Comparison of ENCODE assay signal across 16 cellular contexts in genomic region chr6:43917878-43918382, GRCh38.
DNase-seq lines count a peak whose midpoint lies in the region; ATAC-seq, FAIRE-seq and TF ChIP-seq lines count a peak whose summit lies in the region.
"Had no signal": no experiment of that assay in that cellular context is flagged by ENCODE, and none has a peak within 500 bp of the region (broad histone marks: within the 10 kb centered on the region; RNA-seq: fewer than 3 reads in every experiment).

No MANE protein-coding gene starts in this region.

- H3K9me3 ChIP-seq in A549 = no peaks in the 10 kb centered on the region
- H3K9me3 ChIP-seq in colonic mucosa = no peaks in the 10 kb centered on the region
- no peaks in the 10 kb centered on the region for H3K9me3 ChIP-seq in liver (ENCODE audit: control insufficient read depth in 4 of 4, low read length in 3 of 4)
- H3K9me3 ChIP-seq in T-helper 17 cell (ENCODE audit: control insufficient read depth, low read length, poor library complexity, severe bottlenecking) = no peaks in the 10 kb centered on the region
- H3K9me3 ChIP-seq in upper lobe of left lung = no peaks in the 10 kb centered on the region
- H3K9me3 ChIP-seq: tibial artery had no signal

- WGBS in A549 (ENCODE audit: missing lambda C conversion rate) = 55% methylated on average over 6 of the region's 6 CpGs
- WGBS in liver = 61% methylated on average over 6 of the region's 6 CpGs
- 78 to 85% methylated on average over 6 of the region's 6 CpGs for WGBS in upper lobe of left lung, 2 donors

- no peak for ATAC-seq in A549
- no peak for ATAC-seq in T-helper 17 cell
- ATAC-seq in GM18907 (IDR thresholded peaks at IDR 0.05; ENCODE audit: unreplicated experiment) = no peak
- no peak for ATAC-seq in upper lobe of left lung (ENCODE audit: low FRiP score in 2 of 2)
- ATAC-seq: naive thymus-derived CD4-positive, alpha-beta T cell had no signal

- no peak overlapping the region for H3K4me2 ChIP-seq in A549

- H3K27ac Mint-ChIP-seq in T-helper 17 cell = no peak overlapping the region
- H3K27ac Mint-ChIP-seq: naive thymus-derived CD4-positive, alpha-beta T cell had no signal

- no peak for TF ChIP-seq CTCF in A549 (IDR thresholded peaks at IDR 0.05)
- TF ChIP-seq CTCF in NB4 (IDR thresholded peaks at IDR 0.05; ENCODE audit: low read depth, low read length) = no peak
- TF ChIP-seq CTCF in colonic mucosa (IDR thresholded peaks at IDR 0.05) = no peak
- TF ChIP-seq CTCF in liver (IDR thresholded peaks at IDR 0.05; ENCODE audit: low read depth, low read length, missing input control) = no peak
- TF ChIP-seq CTCF in upper lobe of left lung (IDR thresholded peaks at IDR 0.05) = no peak

- FAIRE-seq in A549 (lab: Jason Lieb, UNC) = no peak

- POLR2A ChIA-PET in A549 (lab: Yijun Ruan, JAX) = no interaction called here

- H3K4me3 ChIP-seq in A549 = no peak overlapping the region
- no peak overlapping the region for H3K4me3 ChIP-seq in NB4 (ENCODE audit: low read depth, low read length)
- H3K4me3 ChIP-seq in colonic mucosa = no peak overlapping the region
- no peak overlapping the region for H3K4me3 ChIP-seq in liver (ENCODE audit: low read depth in 1 of 3, low read length in 3 of 3)
- no peak overlapping the region for H3K4me3 ChIP-seq in upper lobe of left lung
- H3K4me3 ChIP-seq: tibial artery had no signal

- TF ChIP-seq EP300 in A549 (IDR thresholded peaks at IDR 0.05) (no peak), upper lobe of left lung (IDR thresholded peaks at IDR 0.05) (no peak)

- H3K4me1 Mint-ChIP-seq in T-helper 17 cell = peaks cover 2% of the 10 kb centered on the region

- H3K9ac ChIP-seq in colonic mucosa (ENCODE audit: low read depth in 2 of 2, low read length in 2 of 2) (peak overlapping the region in 1 of 2 donors; percentile 16), liver (ENCODE audit: low read depth in 1 of 2, low read length in 2 of 2) (peak overlapping the region in 1 of 2 donors; percentile 8)

- H3K36me3 ChIP-seq in colonic mucosa (no peaks in the 10 kb centered on the region), liver (ENCODE audit: control insufficient read depth in 4 of 4, insufficient read depth in 3 of 4, low read depth in 1 of 4, low read length in 3 of 4) (no peaks in the 10 kb centered on the region), upper lobe of left lung (no peaks in the 10 kb centered on the region)
- H3K36me3 ChIP-seq: tibial artery had no signal

- TF ChIP-seq POLR2A in A549 (IDR thresholded peaks at IDR 0.05; ENCODE audit: low read length) (no peak), NB4 (IDR thresholded peaks at IDR 0.05; ENCODE audit: extremely low read depth, insufficient read length) (no peak), upper lobe of left lung (IDR thresholded peaks at IDR 0.05) (no peak)

- H3K4me1 ChIP-seq in A549 (peaks cover 34% of the 10 kb centered on the region), colonic mucosa (peaks cover 8% of the 10 kb centered on the region), liver (ENCODE audit: control insufficient read depth in 4 of 4, insufficient read depth in 4 of 4, low read length in 3 of 4) (peaks cover 41 to 88% (median 77%) of the 10 kb centered on the region in 4 donors), upper lobe of left lung (peaks cover 3 to 14% (median 9%) of the 10 kb centered on the region in 4 donors)
- H3K4me1 ChIP-seq: tibial artery had no signal

- intact Hi-C loops in colonic mucosa (cut with DNase I) = no loop called here

- DNase-seq in A549 (ENCODE audit: low read depth in 1 of 2, low spot score in 1 of 2) = no peak
- peak; percentile 55 for DNase-seq in NB4 (ENCODE audit: low read depth)
- DNase-seq in colonic mucosa = no peak
- DNase-seq in T-helper 17 cell = no peak
- DNase-seq in upper lobe of left lung = no peak
- DNase-seq in activated naive CD4-positive, alpha-beta T cell treated with Interleukin-2 at 50 U/mL for 16 hours = no peak
- DNase-seq: activated naive CD4-positive, alpha-beta T cell treated with anti-CD3 and anti-CD28 coated beads, Interleukin-2, amount 50 U/mL, for 16 hours; GOT3; hypothalamus; naive thymus-derived CD4-positive, alpha-beta T cell; NCI-H1436; NCI-H510A; stimulated activated CD4-positive, alpha-beta T cell treated with anti-CD3 and anti-CD28 coated beads, Interleukin-1b, Interleukin-23, amount 100 ng/mL, for 48 hours had no signal

- TF ChIP-seq RAD21 in A549 (conservative IDR thresholded peaks at IDR 0.05 in 1 of 2, IDR thresholded peaks at IDR 0.05 in 1 of 2) (no peak), liver (IDR thresholded peaks at IDR 0.05) (no peak)

- H3K36me3 Mint-ChIP-seq in T-helper 17 cell (ENCODE audit: low read depth) = no peaks in the 10 kb centered on the region
- H3K36me3 Mint-ChIP-seq: naive thymus-derived CD4-positive, alpha-beta T cell had no signal

- peaks cover 14% of the 10 kb centered on the region for H3K27me3 Mint-ChIP-seq in T-helper 17 cell

- H3K27ac ChIP-seq in A549 (peak overlapping the region; percentile 39 to 51; a peak in 2 of 6 replicates), colonic mucosa (peak overlapping the region; percentile 76), liver (ENCODE audit: low read depth in 1 of 2, low read length in 2 of 2) (peak overlapping the region; percentile 87 to 92), upper lobe of left lung (no peak overlapping the region)
- H3K27ac ChIP-seq: tibial artery had no signal

- no peak overlapping the region for H3K4me3 Mint-ChIP-seq in T-helper 17 cell
- H3K4me3 Mint-ChIP-seq: naive thymus-derived CD4-positive, alpha-beta T cell had no signal

- H3K27me3 ChIP-seq in colonic mucosa = no peaks in the 10 kb centered on the region
- H3K27me3 ChIP-seq in liver (ENCODE audit: control insufficient read depth in 4 of 4, insufficient read depth in 4 of 4, low read length in 3 of 4) = no peaks in the 10 kb centered on the region
- no peaks in the 10 kb centered on the region for H3K27me3 ChIP-seq in upper lobe of left lung
- H3K27me3 ChIP-seq: tibial artery had no signal

- CTCF ChIA-PET in A549 (lab: Yijun Ruan, JAX) = no interaction called here

TF ChIP-seq in A549, 52 proteins besides CTCF, POLR2A, EP300 and RAD21:
- TF ChIP-seq MAX (IDR thresholded peaks at IDR 0.05) = no peak
- TF ChIP-seq RFX5 (IDR thresholded peaks at IDR 0.05) = no peak
- no peak for TF ChIP-seq MYC (IDR thresholded peaks at IDR 0.05; ENCODE audit: borderline replicate concordance, low read length)
- TF ChIP-seq HDAC2 (IDR thresholded peaks at IDR 0.05) = no peak
- peak; percentile 80 for TF ChIP-seq MAFK (IDR thresholded peaks at IDR 0.05; ENCODE audit: partially characterized antibody)
- no peak for TF ChIP-seq FOXS1 (CRISPR knock-in tag; IDR thresholded peaks at IDR 0.05)

TF ChIP-seq in liver, 16 proteins besides CTCF, POLR2A, EP300 and RAD21:
- TF ChIP-seq JUND (IDR thresholded peaks at IDR 0.05) (no peak), YY1 (IDR thresholded peaks at IDR 0.05) (no peak), NR2F2 (IDR thresholded peaks at IDR 0.05) (no peak), ATF3 (IDR thresholded peaks at IDR 0.05) (no peak), HNF4A (conservative IDR thresholded peaks at IDR 0.05) (no peak), RXRA (IDR thresholded peaks at IDR 0.05) (no peak), TAF1 (conservative IDR thresholded peaks at IDR 0.05) (no peak)

Comparison
In these comparisons a context has a peak if more than half of its experiments do, and no peak if none do; other contexts are left out.
1. H3K27ac ChIP-seq: peak in A549 (2 of 2), colonic mucosa (single experiment) and liver (2 of 2); none in upper lobe of left lung (0 of 4).